Comparison of ENCODE assay signal across 29 cellular contexts in the genomic region with DNA sequence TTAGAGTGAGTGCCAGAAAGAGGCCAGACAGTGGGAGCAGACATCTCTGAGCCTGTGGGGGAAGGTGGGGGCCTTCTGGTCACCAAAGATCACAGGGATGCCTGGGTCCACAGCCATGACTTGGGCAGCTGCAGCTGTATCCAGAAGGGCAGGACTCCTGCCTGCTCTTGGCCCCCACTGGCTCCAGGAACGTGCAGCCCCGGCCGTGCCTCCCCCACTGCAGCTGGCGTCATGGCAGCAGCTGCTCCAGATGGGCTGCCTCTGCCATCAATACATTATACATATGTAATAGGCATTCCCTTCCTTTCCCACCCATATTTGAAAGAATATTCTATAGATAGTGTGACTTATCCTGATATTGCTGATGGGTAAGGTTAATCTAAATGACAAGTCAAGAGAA.
"Had no signal": no experiment of that assay in that cellular context is flagged by ENCODE, and none has a peak within 500 bp of the region (broad histone marks: within the 10 kb centered on the region; RNA-seq: fewer than 3 reads in every experiment).

No MANE protein-coding gene starts in this region.

- H3K4me1 Mint-ChIP-seq: endodermal cell had no signal

- H3K9me3 Mint-ChIP-seq: effector memory CD8-positive, alpha-beta T cell had no signal

- ATAC-seq: effector memory CD8-positive, alpha-beta T cell; esophagus mucosa; foreskin keratinocyte; gastrocnemius medialis; gastroesophageal sphincter; heart left ventricle; heart right ventricle had no signal

- H3K27me3 ChIP-seq: colonic mucosa, foreskin keratinocyte, gastrocnemius medialis, heart right ventricle had no signal

- H3K27me3 Mint-ChIP-seq: dendritic cell treated with granulocyte-macrophage colony-stimulating factor and Interleukin-4, amounts not matched to agents 40 ng/mL and 50 ng/mL, for 4 days; effector memory CD8-positive, alpha-beta T cell had no signal

- FAIRE-seq: colon, endometrium, endothelial cell of umbilical vein, frontal cortex had no signal

- H3K4me1 ChIP-seq: colonic mucosa, esophagus muscularis mucosa, esophagus squamous epithelium, foreskin keratinocyte, gastrocnemius medialis, gastroesophageal sphincter, heart left ventricle, heart right ventricle had no signal

- H3K27ac Mint-ChIP-seq: dendritic cell treated with granulocyte-macrophage colony-stimulating factor and Interleukin-4, amounts not matched to agents 40 ng/mL and 50 ng/mL, for 4 days; effector memory CD8-positive, alpha-beta T cell; endodermal cell had no signal

- DNase-seq: colonic mucosa; cortex of kidney; dermis blood vessel endothelial cell; dorsolateral prefrontal cortex; effector CD4-positive, alpha-beta T cell; effector CD8-positive, alpha-beta T cell; effector memory CD4-positive, alpha-beta T cell; effector memory CD8-positive, alpha-beta T cell; endodermal cell; erythroblast; esophagus squamous epithelium; foreskin fibroblast; foreskin keratinocyte; foreskin melanocyte; gastrocnemius medialis; glutamatergic neuron; head of caudate nucleus; heart left ventricle; heart right ventricle had no signal

- H3K27ac ChIP-seq: colonic mucosa, coronary artery, dorsolateral prefrontal cortex, epithelial cell of prostate, esophagus muscularis mucosa, esophagus squamous epithelium, foreskin keratinocyte, gastrocnemius medialis, gastroesophageal sphincter, heart left ventricle, heart right ventricle had no signal

- H3K4me3 Mint-ChIP-seq: dendritic cell treated with granulocyte-macrophage colony-stimulating factor and Interleukin-4, amounts not matched to agents 40 ng/mL and 50 ng/mL, for 4 days; effector memory CD8-positive, alpha-beta T cell; endodermal cell had no signal

- H3K4me3 ChIP-seq: colonic mucosa, coronary artery, dorsolateral prefrontal cortex, esophagus muscularis mucosa, esophagus squamous epithelium, gastrocnemius medialis, gastroesophageal sphincter, heart left ventricle, heart right ventricle had no signal

- H3K36me3 ChIP-seq: colonic mucosa, esophagus muscularis mucosa, esophagus squamous epithelium, gastrocnemius medialis, gastroesophageal sphincter, heart left ventricle, heart right ventricle had no signal

- H3K9me3 ChIP-seq: colonic mucosa, gastrocnemius medialis had no signal
